ENCODE assay signal across 27 cellular contexts in the genomic region with DNA sequence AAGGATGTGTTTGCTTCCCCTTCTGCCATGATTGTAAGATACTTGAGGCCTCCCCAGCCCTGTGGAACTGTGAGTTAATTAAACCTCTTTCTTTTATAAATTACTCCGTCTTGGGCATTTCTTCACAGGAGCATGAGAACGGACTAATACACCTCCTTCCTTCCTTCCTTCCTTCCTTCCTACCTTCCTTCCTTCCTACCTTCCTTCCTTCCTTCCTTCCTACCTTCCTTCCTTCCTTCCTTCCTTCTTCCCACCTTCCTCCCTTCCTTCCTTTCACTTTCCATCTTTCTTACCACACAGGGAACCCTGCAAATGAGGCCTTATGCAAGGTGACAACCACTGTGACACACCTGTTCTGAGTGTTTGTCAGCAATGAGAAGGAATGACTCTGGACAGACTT.
A peak's percentile ranks its signal among the peaks of the same experiment; 100 is the strongest.
DNase-seq lines count a peak whose midpoint lies in the region; ATAC-seq and TF ChIP-seq lines count a peak whose summit lies in the region.
"Had no signal": no experiment of that assay in that cellular context is flagged by ENCODE, and none has a peak within 500 bp of the region (broad histone marks: within the 10 kb centered on the region; RNA-seq: fewer than 3 reads in every experiment).

No MANE protein-coding gene starts in this region.

- TF ChIP-seq CTCF in CD8-positive, alpha-beta T cell (IDR thresholded peaks at IDR 0.05), result no peak
- no peak for TF ChIP-seq CTCF in vagina (IDR thresholded peaks at IDR 0.05)

- H3K27ac ChIP-seq in CD8-positive, alpha-beta T cell (ENCODE audit: low read depth, low read length), result no peak overlapping the region
- peak overlapping the region; percentile 95 for H3K27ac ChIP-seq in skeletal muscle tissue (ENCODE audit: low read depth, low read length)
- no peak overlapping the region for H3K27ac ChIP-seq in vagina
- H3K27ac ChIP-seq: HL-60, pancreas, suprapubic skin had no signal

- no peak for ATAC-seq in CD8-positive, alpha-beta T cell
- no peak for ATAC-seq in T-helper 17 cell
- ATAC-seq: activated CD8-positive, alpha-beta T cell treated with anti-CD3 and anti-CD28 coated beads for 36 hours; activated T-helper 17 cell treated with anti-CD3 and anti-CD28 coated beads, Interleukin-2, amount 50 U/mL, for 72 hours; gastroesophageal sphincter; left ventricle myocardium superior had no signal

- H3K9me3 Mint-ChIP-seq in CD8-positive, alpha-beta T cell, result peaks cover 3% of the 10 kb centered on the region
- H3K9me3 Mint-ChIP-seq in immature natural killer cell, result peaks cover 0 to 10% (median 4%) of the 10 kb centered on the region in 6 donors

- no peaks in the 10 kb centered on the region for H3K9me3 ChIP-seq in CD8-positive, alpha-beta T cell (ENCODE audit: low read length)
- H3K9me3 ChIP-seq in T-helper 17 cell (ENCODE audit: control insufficient read depth, low read length, poor library complexity, severe bottlenecking), result no peaks in the 10 kb centered on the region
- H3K9me3 ChIP-seq in skeletal muscle tissue (ENCODE audit: control insufficient read depth in 3 of 3, low read length in 3 of 3), result no peaks in the 10 kb centered on the region
- H3K9me3 ChIP-seq in vagina, result no peaks in the 10 kb centered on the region
- H3K9me3 ChIP-seq: gastroesophageal sphincter, pancreas, right atrium auricular region, suprapubic skin had no signal

- no peak overlapping the region for H3K4me3 Mint-ChIP-seq in CD8-positive, alpha-beta T cell
- H3K4me3 Mint-ChIP-seq in T-helper 17 cell, result no peak overlapping the region
- no peak overlapping the region for H3K4me3 Mint-ChIP-seq in immature natural killer cell
- H3K4me3 Mint-ChIP-seq: activated CD8-positive, alpha-beta T cell treated with anti-CD3 and anti-CD28 coated beads for 36 hours; activated naive CD8-positive, alpha-beta T cell treated with anti-CD3 and anti-CD28 coated beads for 36 hours; activated T-helper 17 cell treated with anti-CD3 and anti-CD28 coated beads, Interleukin-2, amount 50 U/mL, for 72 hours; central memory CD8-positive, alpha-beta T cell; mesothelial cell of epicardium; neural crest cell had no signal

- H3K9ac ChIP-seq in skeletal muscle tissue (ENCODE audit: low read depth in 1 of 3, low read length in 3 of 3), result no peak overlapping the region

- no peak overlapping the region for H3K4me3 ChIP-seq in CD8-positive, alpha-beta T cell (ENCODE audit: low read depth, low read length)
- no peak overlapping the region for H3K4me3 ChIP-seq in skeletal muscle tissue (ENCODE audit: low read length in 3 of 3)
- H3K4me3 ChIP-seq in vagina, result no peak overlapping the region
- H3K4me3 ChIP-seq: gastroesophageal sphincter, pancreas, right atrium auricular region, suprapubic skin had no signal

- H3K27ac Mint-ChIP-seq in CD8-positive, alpha-beta T cell, result peak overlapping the region; percentile 22
- peak overlapping the region; percentile 30 for H3K27ac Mint-ChIP-seq in T-helper 17 cell
- peak overlapping the region in 4 of 6 donors; percentile 76 to 84 (median 80) for H3K27ac Mint-ChIP-seq in immature natural killer cell
- H3K27ac Mint-ChIP-seq: activated CD8-positive, alpha-beta T cell treated with anti-CD3 and anti-CD28 coated beads for 36 hours; activated naive CD8-positive, alpha-beta T cell treated with anti-CD3 and anti-CD28 coated beads for 36 hours; activated T-helper 17 cell treated with anti-CD3 and anti-CD28 coated beads, Interleukin-2, amount 50 U/mL, for 72 hours; mesothelial cell of epicardium had no signal

- no peaks in the 10 kb centered on the region for H3K4me1 Mint-ChIP-seq in CD8-positive, alpha-beta T cell (ENCODE audit: low read depth)
- no peaks in the 10 kb centered on the region for H3K4me1 Mint-ChIP-seq in T-helper 17 cell
- H3K4me1 Mint-ChIP-seq in immature natural killer cell, result no peaks in the 10 kb centered on the region
- H3K4me1 Mint-ChIP-seq: activated T-helper 17 cell treated with anti-CD3 and anti-CD28 coated beads, Interleukin-2, amount 50 U/mL, for 72 hours; central memory CD8-positive, alpha-beta T cell; neural crest cell had no signal

- no peaks in the 10 kb centered on the region for H3K36me3 Mint-ChIP-seq in CD8-positive, alpha-beta T cell
- H3K36me3 Mint-ChIP-seq in T-helper 17 cell (ENCODE audit: low read depth), result no peaks in the 10 kb centered on the region
- peaks cover 0 to 4% (median 0%) of the 10 kb centered on the region in 3 donors for H3K36me3 Mint-ChIP-seq in immature natural killer cell
- H3K36me3 Mint-ChIP-seq: mesothelial cell of epicardium had no signal

- no peaks in the 10 kb centered on the region for H3K27me3 ChIP-seq in CD8-positive, alpha-beta T cell (ENCODE audit: insufficient read depth, low read length)
- no peaks in the 10 kb centered on the region for H3K27me3 ChIP-seq in skeletal muscle tissue (ENCODE audit: control insufficient read depth in 3 of 3, insufficient read depth in 3 of 3, low read length in 3 of 3)
- no peaks in the 10 kb centered on the region for H3K27me3 ChIP-seq in vagina
- H3K27me3 ChIP-seq: gastroesophageal sphincter, pancreas, right atrium auricular region had no signal

- no peaks in the 10 kb centered on the region for H3K4me1 ChIP-seq in CD8-positive, alpha-beta T cell (ENCODE audit: insufficient read depth, low read length)
- H3K4me1 ChIP-seq in skeletal muscle tissue (ENCODE audit: control insufficient read depth in 3 of 3, insufficient read depth in 3 of 3, low read length in 3 of 3), result peaks cover 28 to 37% (median 35%) of the 10 kb centered on the region in 3 donors
- H3K4me1 ChIP-seq in vagina, result peaks cover 26% of the 10 kb centered on the region
- H3K4me1 ChIP-seq: pancreas, right atrium auricular region, suprapubic skin had no signal

- CTCF ChIA-PET in CD8-positive, alpha-beta T cell (lab: Charles Lee), result no interaction called here

- no peak for TF ChIP-seq POLR2A in vagina (IDR thresholded peaks at IDR 0.05)

- peaks cover 9% of the 10 kb centered on the region for H3K27me3 Mint-ChIP-seq in CD8-positive, alpha-beta T cell (ENCODE audit: low read depth)
- H3K27me3 Mint-ChIP-seq in T-helper 17 cell (no peaks in the 10 kb centered on the region), immature natural killer cell (ENCODE audit: low read depth in 3 of 3) (peaks cover 5 to 16% (median 11%) of the 10 kb centered on the region in 3 donors)

- no peaks in the 10 kb centered on the region for H3K36me3 ChIP-seq in CD8-positive, alpha-beta T cell (ENCODE audit: insufficient read depth, low read length)
- H3K36me3 ChIP-seq in skeletal muscle tissue (ENCODE audit: control insufficient read depth in 3 of 3, insufficient read depth in 3 of 3, low read length in 3 of 3), result no peaks in the 10 kb centered on the region
- no peaks in the 10 kb centered on the region for H3K36me3 ChIP-seq in vagina
- H3K36me3 ChIP-seq: gastroesophageal sphincter, pancreas, right atrium auricular region, suprapubic skin had no signal

- intact Hi-C loops in CD8-positive, alpha-beta T cell (cut with DNase I, micrococcal nuclease), result no loop called here
- intact Hi-C loops in vagina (cut with DNase I), result no loop called here

- POLR2A ChIA-PET in CD8-positive, alpha-beta T cell (lab: Charles Lee), result no interaction called here

- DNase-seq in CD8-positive, alpha-beta T cell, result no peak
- DNase-seq in T-helper 17 cell (no peak), immature natural killer cell (no peak), midbrain (lab: John Stamatoyannopoulos, UW) (no peak), DMS114 treated with DMSO at 0.1 percent for 48 hours (lab: John Stamatoyannopoulos, UW; ENCODE audit: unreplicated experiment) (no peak), vagina (ENCODE audit: extremely low spot score in 2 of 2) (no peak)
- no peak for DNase-seq in stimulated activated CD4-positive, alpha-beta T cell treated with anti-CD3 and anti-CD28 coated beads, Interleukin-2, amount 100 ng/mL, for 48 hours
- DNase-seq: activated CD8-positive, alpha-beta T cell treated with anti-CD3 and anti-CD28 coated beads for 36 hours; activated naive CD8-positive, alpha-beta T cell treated with anti-CD3 and anti-CD28 coated beads for 36 hours; DMS 273 treated with DMSO at 0.1 percent for 48 hours; left ventricle myocardium superior; NCI-H146; NCI-H446 treated with DMSO at 0.1 percent for 48 hours; pancreas; stimulated activated CD4-positive, alpha-beta T cell treated with anti-CD3 and anti-CD28 coated beads, Interleukin-12 subunit alpha, Interleukin-12 subunit beta, amount 100 ng/mL, for 4 hours; stimulated activated CD4-positive, alpha-beta T cell treated with anti-CD3 and anti-CD28 coated beads, Interleukin-4, amount 100 ng/mL, for 24 hours; stimulated activated naive CD4-positive, alpha-beta T cell; T-helper 1 cell had no signal

Comparison
In these comparisons a context has a peak if more than half of its experiments do, and no peak if none do; other contexts are left out.
1. H3K27ac Mint-ChIP-seq: peak in every context shown above with its lines; median percentile 80 in immature natural killer cell; 30 in T-helper 17 cell; 22 in CD8-positive, alpha-beta T cell.